ENCODE assay signal across 12 cellular contexts in genomic region chr1:8871965-8872399, GRCh38. TPM values are rescaled to one million over a fixed set of nuclear protein-coding genes. Genes with fewer than 3 reads are reported as not detected.
DNase-seq lines count a peak whose midpoint lies in the region; ATAC-seq and TF ChIP-seq lines count a peak whose summit lies in the region.
"Had no signal": no experiment of that assay in that cellular context is flagged by ENCODE, and none has a peak within 500 bp of the region (broad histone marks: within the 10 kb centered on the region; RNA-seq: fewer than 3 reads in every experiment).

No MANE protein-coding gene starts in this region.

- peak overlapping the region; percentile 97 for H3K27ac Mint-ChIP-seq in activated naive CD8-positive, alpha-beta T cell treated with anti-CD3 and anti-CD28 coated beads, Interleukin-2, amount 50 U/mL, for 24 hours
- peak overlapping the region; percentile 34 for H3K27ac Mint-ChIP-seq in type B pancreatic cell

- TF ChIP-seq POLR2A in lower leg skin (IDR thresholded peaks at IDR 0.05), result no peak

- intact Hi-C loops in left ventricle myocardium superior (cut with micrococcal nuclease) (no loop called here), lower leg skin (cut with DNase I; ENCODE audit: low total_unique reads) (no loop called here)

- peak overlapping the region; percentile 94 for H3K4me3 Mint-ChIP-seq in activated naive CD8-positive, alpha-beta T cell treated with anti-CD3 and anti-CD28 coated beads, Interleukin-2, amount 50 U/mL, for 24 hours
- H3K4me3 Mint-ChIP-seq in type B pancreatic cell, result no peak overlapping the region

- no peaks in the 10 kb centered on the region for H3K9me3 ChIP-seq in cardiac muscle cell (ENCODE audit: low read depth)
- H3K9me3 ChIP-seq: adrenal gland had no signal

- H3K4me1 ChIP-seq in cardiac muscle cell (ENCODE audit: low read depth), result peaks cover 41% of the 10 kb centered on the region

- peaks cover 88% of the 10 kb centered on the region for H3K36me3 ChIP-seq in cardiac muscle cell

- peaks cover 87% of the 10 kb centered on the region for H3K4me1 Mint-ChIP-seq in activated naive CD8-positive, alpha-beta T cell treated with anti-CD3 and anti-CD28 coated beads, Interleukin-2, amount 50 U/mL, for 24 hours
- H3K4me1 Mint-ChIP-seq in type B pancreatic cell (ENCODE audit: unreplicated experiment), result peaks cover 51% of the 10 kb centered on the region

- H3K27me3 Mint-ChIP-seq in activated naive CD8-positive, alpha-beta T cell treated with anti-CD3 and anti-CD28 coated beads, Interleukin-2, amount 50 U/mL, for 24 hours, result no peaks in the 10 kb centered on the region
- no peaks in the 10 kb centered on the region for H3K27me3 Mint-ChIP-seq in type B pancreatic cell

- no peaks in the 10 kb centered on the region for H3K9me3 Mint-ChIP-seq in activated naive CD8-positive, alpha-beta T cell treated with anti-CD3 and anti-CD28 coated beads, Interleukin-2, amount 50 U/mL, for 24 hours
- no peaks in the 10 kb centered on the region for H3K9me3 Mint-ChIP-seq in type B pancreatic cell

- H3K27ac ChIP-seq in cardiac muscle cell (peak overlapping the region; percentile 67), layer of hippocampus (ENCODE audit: low read depth, low read length) (peak overlapping the region; percentile 68)
- H3K27ac ChIP-seq: adrenal gland had no signal

- H3K4me3 ChIP-seq in cardiac muscle cell (no peak overlapping the region), lower leg skin (ENCODE audit: low read depth, poor library complexity, severe bottlenecking) (no peak overlapping the region)
- H3K4me3 ChIP-seq: adrenal gland had no signal

- no peak for ATAC-seq in left ventricle myocardium superior
- ATAC-seq in activated naive CD8-positive, alpha-beta T cell treated with anti-CD3 and anti-CD28 coated beads, Interleukin-2, amount 50 U/mL, for 24 hours, result no peak

- no peak for DNase-seq in cardiac muscle cell (ENCODE audit: low read depth in 1 of 2, low spot score in 1 of 2)
- DNase-seq in left ventricle myocardium superior, result no peak
- DNase-seq in activated naive CD8-positive, alpha-beta T cell treated with anti-CD3 and anti-CD28 coated beads, Interleukin-2, amount 50 U/mL, for 24 hours, result no peak
- DNase-seq in type B pancreatic cell (ENCODE audit: extremely low spot score, unreplicated experiment), result no peak
- no peak for DNase-seq in lower leg skin (ENCODE audit: low spot score in 2 of 2)
- DNase-seq in DMS153 (lab: John Stamatoyannopoulos, UW), result no peak
- DNase-seq in NCI-H510A (lab: John Stamatoyannopoulos, UW), result no peak
- DNase-seq: adrenal gland, COR-L47, NCI-H446 treated with DMSO at 0.1 percent for 48 hours, T1000 had no signal

- H3K36me3 Mint-ChIP-seq in activated naive CD8-positive, alpha-beta T cell treated with anti-CD3 and anti-CD28 coated beads, Interleukin-2, amount 50 U/mL, for 24 hours (ENCODE audit: low read depth), result peaks cover 95% of the 10 kb centered on the region
- peaks cover 47% of the 10 kb centered on the region for H3K36me3 Mint-ChIP-seq in type B pancreatic cell

- TF ChIP-seq CTCF in cardiac muscle cell (IDR thresholded peaks at IDR 0.05; ENCODE audit: low read depth, low read length) (no peak), type B pancreatic cell (conservative IDR thresholded peaks at IDR 0.05) (no peak), lower leg skin (IDR thresholded peaks at IDR 0.05) (no peak)

- H3K27me3 ChIP-seq in cardiac muscle cell, result no peaks in the 10 kb centered on the region
- no peaks in the 10 kb centered on the region for H3K27me3 ChIP-seq in layer of hippocampus (ENCODE audit: control insufficient read depth, insufficient read depth, low read length)
- H3K27me3 ChIP-seq: adrenal gland had no signal

- 38 to 63% methylated on average over 5 of the region's 5 CpGs for WGBS in lower leg skin, 2 donors

RNA-seq across cellular contexts. Expression of gene ENO1, which starts 6.5 kb away (rescaled TPM):
- 3,076 and 4,542 TPM in 2 replicates for total RNA-seq in cardiac muscle cell
- polyA plus RNA-seq in cardiac muscle cell, result 4,459 and 4,945 TPM in 2 replicates
- total RNA-seq in left ventricle myocardium superior, result 126 TPM
- 599 and 828 TPM in 2 replicates for total RNA-seq in type B pancreatic cell (ENCODE audit: low replicate concordance)
- 100 to 1,000 TPM; 351 to 688 (median 453) TPM for total RNA-seq in lower leg skin

RNA-seq across cellular contexts. Expression of gene RERE, which starts 54.5 kb away (rescaled TPM):
- total RNA-seq in cardiac muscle cell (59.5 and 81.0 TPM in 2 replicates), left ventricle myocardium superior (115 TPM), type B pancreatic cell (ENCODE audit: low replicate concordance) (100 and 141 TPM in 2 replicates), lower leg skin (10 to 100 TPM; 41.0 to 84.9 (median 76.8) TPM)
- polyA plus RNA-seq in cardiac muscle cell, result 70.3 and 72.5 TPM in 2 replicates
